Comparison of ENCODE assay signal across 22 cellular contexts in the genomic region with DNA sequence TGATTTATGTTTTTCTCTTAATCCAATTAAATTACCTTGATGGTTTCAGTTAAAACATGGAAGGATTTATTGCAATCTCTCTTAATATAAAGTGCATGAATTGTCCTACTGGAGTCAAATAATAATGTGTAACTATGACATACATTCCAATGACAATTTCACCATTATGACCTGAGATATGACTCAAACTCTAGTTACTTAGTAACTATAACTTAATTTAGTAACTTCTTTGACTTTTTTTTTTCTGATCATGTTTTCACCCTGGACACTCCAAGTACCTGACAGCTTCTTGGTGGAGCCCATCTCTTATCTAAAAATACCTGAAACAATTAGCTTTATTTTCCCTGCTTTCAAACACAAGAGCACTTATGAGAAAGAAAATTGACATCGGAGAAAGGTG.
"Had no signal": no experiment of that assay in that cellular context is flagged by ENCODE, and none has a peak within 500 bp of the region (broad histone marks: within the 10 kb centered on the region; RNA-seq: fewer than 3 reads in every experiment).

No MANE protein-coding gene starts in this region.

- H3K9me3 ChIP-seq: breast epithelium, ovary, tibial artery had no signal

- H3K27me3 ChIP-seq: breast epithelium, heart right ventricle, ovary, tibial artery had no signal

- ATAC-seq: activated T-cell treated with anti-CD3 and anti-CD28 coated beads, Interleukin-2, amount 50 U/mL, for 4 hours; heart right ventricle; natural killer cell; psoas muscle; right cardiac atrium; stimulated activated naive CD8-positive, alpha-beta T cell treated with anti-CD3 and anti-CD28 coated beads, Interleukin-15, amount 100 ng/mL, for 72 hours; WTC11 had no signal

- H3K36me3 ChIP-seq: breast epithelium, heart right ventricle, left ventricle myocardium inferior, ovary, tibial artery had no signal

- H3K27me3 Mint-ChIP-seq: activated naive CD8-positive, alpha-beta T cell treated with anti-CD3 and anti-CD28 coated beads for 36 hours; stimulated activated naive CD8-positive, alpha-beta T cell treated with anti-CD3 and anti-CD28 coated beads, Interleukin-15, amount 100 ng/mL, for 72 hours had no signal

- H3K4me1 ChIP-seq: breast epithelium, psoas muscle had no signal

- H3K27ac Mint-ChIP-seq: activated naive CD8-positive, alpha-beta T cell treated with anti-CD3 and anti-CD28 coated beads for 36 hours; activated T-helper 2 cell treated with anti-CD3 and anti-CD28 coated beads, Interferon-gamma antibody, Interleukin-2, Interleukin-4, amounts not matched to agents 10 μg/mL and 5 μg/mL and 100 μg/mL, durations not matched to agents 14 hours and 24 hours and 36 hours; mesothelial cell of epicardium; natural killer cell; stimulated activated naive CD8-positive, alpha-beta T cell treated with anti-CD3 and anti-CD28 coated beads, Interleukin-15, amount 100 ng/mL, for 72 hours; WTC11 had no signal

- DNase-seq: activated CD8-positive, alpha-beta memory T cell treated with anti-CD3 and anti-CD28 coated beads for 24 hours; activated CD8-positive, alpha-beta memory T cell treated with anti-CD3 and anti-CD28 coated beads, Interleukin-2, amount 50 U/mL, for 4 hours; activated naive CD4-positive, alpha-beta T cell; activated naive CD8-positive, alpha-beta T cell treated with anti-CD3 and anti-CD28 coated beads for 36 hours; activated T-cell treated with anti-CD3 and anti-CD28 coated beads, Interleukin-2, amount 50 U/mL, for 4 hours; heart right ventricle; left ventricle myocardium inferior; mammary epithelial cell; natural killer cell; ovary; psoas muscle; right cardiac atrium; stimulated activated CD4-positive, alpha-beta T cell treated with anti-CD3 and anti-CD28 coated beads, Interleukin-1b, Interleukin-23, amount 100 ng/mL, for 48 hours; stimulated activated naive CD8-positive, alpha-beta T cell treated with anti-CD3 and anti-CD28 coated beads, Interleukin-15, amount 100 ng/mL, for 72 hours; T-helper 9 cell; tibial artery had no signal

- H3K27ac ChIP-seq: breast epithelium, coronary artery, heart right ventricle, left ventricle myocardium inferior, ovary, psoas muscle, tibial artery had no signal

- H3K4me1 Mint-ChIP-seq: activated naive CD8-positive, alpha-beta T cell treated with anti-CD3 and anti-CD28 coated beads for 36 hours; stimulated activated naive CD8-positive, alpha-beta T cell treated with anti-CD3 and anti-CD28 coated beads, Interleukin-15, amount 100 ng/mL, for 72 hours; WTC11 had no signal

- H3K4me3 ChIP-seq: breast epithelium, coronary artery, heart right ventricle, left ventricle myocardium inferior, ovary, psoas muscle, tibial artery had no signal

- H3K4me3 Mint-ChIP-seq: activated naive CD8-positive, alpha-beta T cell treated with anti-CD3 and anti-CD28 coated beads for 36 hours; activated T-cell treated with anti-CD3 and anti-CD28 coated beads, Interleukin-2, amount 50 U/mL, for 4 hours; mesothelial cell of epicardium; natural killer cell; stimulated activated naive CD8-positive, alpha-beta T cell treated with anti-CD3 and anti-CD28 coated beads, Interleukin-15, amount 100 ng/mL, for 72 hours; WTC11 had no signal

- H3K36me3 Mint-ChIP-seq: mesothelial cell of epicardium, natural killer cell, WTC11 had no signal

- FAIRE-seq: keratinocyte had no signal

- H3K9me3 Mint-ChIP-seq: activated naive CD8-positive, alpha-beta T cell treated with anti-CD3 and anti-CD28 coated beads for 36 hours; activated T-cell treated with anti-CD3 and anti-CD28 coated beads, Interleukin-2, amount 50 U/mL, for 4 hours; activated T-helper 2 cell treated with anti-CD3 and anti-CD28 coated beads, Interferon-gamma antibody, Interleukin-2, Interleukin-4, amounts not matched to agents 10 μg/mL and 5 μg/mL and 100 μg/mL, durations not matched to agents 14 hours and 24 hours and 36 hours; mesothelial cell of epicardium; natural killer cell; stimulated activated naive CD8-positive, alpha-beta T cell treated with anti-CD3 and anti-CD28 coated beads, Interleukin-15, amount 100 ng/mL, for 72 hours had no signal
